ENCODE assay signal across 14 cellular contexts in genomic region chr2:98446850-98447249, GRCh38. TPM values are rescaled to one million over a fixed set of nuclear protein-coding genes. Genes with fewer than 3 reads are reported as not detected.
DNase-seq lines count a peak whose midpoint lies in the region; ATAC-seq and TF ChIP-seq lines count a peak whose summit lies in the region.
"Had no signal": no experiment of that assay in that cellular context is flagged by ENCODE, and none has a peak within 500 bp of the region (broad histone marks: within the 10 kb centered on the region; RNA-seq: fewer than 3 reads in every experiment).

No MANE protein-coding gene starts in this region.

- H3K36me3 Mint-ChIP-seq in CD4-positive, CD25-positive, alpha-beta regulatory T cell: peaks cover 3% of the 10 kb centered on the region
- H3K36me3 Mint-ChIP-seq in GM23338 (ENCODE audit: low read depth): no peaks in the 10 kb centered on the region
- peaks cover 13% of the 10 kb centered on the region for H3K36me3 Mint-ChIP-seq in activated T-helper 17 cell treated with anti-CD3 and anti-CD28 coated beads, Interleukin-2, amount 50 U/mL, for 72 hours (ENCODE audit: low read depth)
- H3K36me3 Mint-ChIP-seq in naive thymus-derived CD4-positive, alpha-beta T cell: peaks cover 0 to 26% (median 4%) of the 10 kb centered on the region in 5 donors
- H3K36me3 Mint-ChIP-seq: mesothelial cell of epicardium had no signal

- no peaks in the 10 kb centered on the region for H3K9me2 ChIP-seq in GM23338 (ENCODE audit: insufficient read depth)
- H3K9me2 ChIP-seq in GM23248 (ENCODE audit: insufficient read depth): no peaks in the 10 kb centered on the region

- TF ChIP-seq CTCF in GM23338 (conservative IDR thresholded peaks at IDR 0.05; ENCODE audit: low read depth in 2 of 2): no peak

- CTCF ChIA-PET in naive thymus-derived CD4-positive, alpha-beta T cell (lab: Charles Lee): interaction anchor here (1.0 to 2.8 kb wide), 10 partner anchors 11 to 69 kb away, joined by 3 to 19 read pairs (median 5); no protein-coding TSS in a partner anchor

- H3K4me1 Mint-ChIP-seq in CD4-positive, CD25-positive, alpha-beta regulatory T cell: peaks cover 19 to 68% (median 53%) of the 10 kb centered on the region in 4 donors
- peaks cover 72% of the 10 kb centered on the region for H3K4me1 Mint-ChIP-seq in GM23338
- H3K4me1 Mint-ChIP-seq in activated T-helper 17 cell treated with anti-CD3 and anti-CD28 coated beads, Interleukin-2, amount 50 U/mL, for 72 hours: peaks cover 31% of the 10 kb centered on the region
- H3K4me1 Mint-ChIP-seq in naive thymus-derived CD4-positive, alpha-beta T cell: peaks cover 39 to 68% (median 61%) of the 10 kb centered on the region in 7 donors

- in situ Hi-C loops in GM23248 (cut with MboI): no loop called here

- no peaks in the 10 kb centered on the region for H3K27me3 Mint-ChIP-seq in CD4-positive, CD25-positive, alpha-beta regulatory T cell
- H3K27me3 Mint-ChIP-seq in GM23338 (ENCODE audit: insufficient read depth, low read depth, poor library complexity): peaks cover 6% of the 10 kb centered on the region
- H3K27me3 Mint-ChIP-seq in activated T-helper 17 cell treated with anti-CD3 and anti-CD28 coated beads, Interleukin-2, amount 50 U/mL, for 72 hours: no peaks in the 10 kb centered on the region
- H3K27me3 Mint-ChIP-seq in naive thymus-derived CD4-positive, alpha-beta T cell: no peaks in the 10 kb centered on the region

- H4K20me1 ChIP-seq in GM23338 (replicated peaks; ENCODE audit: insufficient read depth) (peaks cover 26% of the 10 kb centered on the region), GM23248 (ENCODE audit: insufficient read depth) (no peaks in the 10 kb centered on the region)

- WGBS in GM23248 (ENCODE audit: low coverage in 1 of 2, low lambda C conversion rate in 2 of 2, missing lambda C conversion rate in 2 of 2), 2 experiments: 79 to 82% methylated on average over 6 of the region's 6 CpGs

- H3K4me3 ChIP-seq in CD4-positive, CD25-positive, alpha-beta regulatory T cell (ENCODE audit: low read depth, low read length): peak overlapping the region; percentile 93
- H3K4me3 ChIP-seq in GM23338 (0 out of 2 replicates have a peak overlapping the region, but pooled peaks have one; percentile 90), GM23248 (no peak overlapping the region)
- peak overlapping the region; percentile 93 for H3K4me3 ChIP-seq in naive thymus-derived CD4-positive, alpha-beta T cell (ENCODE audit: low read length)

- peak overlapping the region; percentile 70 to 97 (median 96) for H3K27ac Mint-ChIP-seq in CD4-positive, CD25-positive, alpha-beta regulatory T cell
- no peak overlapping the region for H3K27ac Mint-ChIP-seq in GM23338
- peak overlapping the region; percentile 90 for H3K27ac Mint-ChIP-seq in activated T-helper 17 cell treated with anti-CD3 and anti-CD28 coated beads, Interleukin-2, amount 50 U/mL, for 72 hours
- peak overlapping the region; percentile 91 to 99 (median 97) for H3K27ac Mint-ChIP-seq in naive thymus-derived CD4-positive, alpha-beta T cell

- H2AFZ ChIP-seq in GM23338 (no peak overlapping the region), GM23248 (no peak overlapping the region)

- H3K4me3 Mint-ChIP-seq in CD4-positive, CD25-positive, alpha-beta regulatory T cell: peak overlapping the region; percentile 91 to 97 (median 96)
- H3K4me3 Mint-ChIP-seq in GM23338: peak overlapping the region; percentile 45
- peak overlapping the region; percentile 93 for H3K4me3 Mint-ChIP-seq in activated T-helper 17 cell treated with anti-CD3 and anti-CD28 coated beads, Interleukin-2, amount 50 U/mL, for 72 hours
- peak overlapping the region; percentile 91 to 99 (median 97) for H3K4me3 Mint-ChIP-seq in naive thymus-derived CD4-positive, alpha-beta T cell

- peaks cover 67% of the 10 kb centered on the region for H3K79me2 ChIP-seq in GM23338 (replicated peaks; ENCODE audit: insufficient read depth)
- H3K79me2 ChIP-seq in GM23248 (ENCODE audit: insufficient read depth): peaks cover 66% of the 10 kb centered on the region

- H3F3A ChIP-seq in GM23338 (replicated peaks; ENCODE audit: low read depth) (no peaks in the 10 kb centered on the region), GM23248 (ENCODE audit: insufficient read depth) (0 out of 2 replicates have a peak, but pooled peaks cover 12% of the 10 kb centered on the region)

- H3K4me1 ChIP-seq in CD4-positive, CD25-positive, alpha-beta regulatory T cell (ENCODE audit: control insufficient read depth, insufficient read depth, low read length, poor library complexity, severe bottlenecking): peaks cover 60% of the 10 kb centered on the region
- H3K4me1 ChIP-seq in GM23338 (ENCODE audit: insufficient read depth) (peaks cover 57% of the 10 kb centered on the region), GM23248 (ENCODE audit: insufficient read depth) (peaks cover 12% of the 10 kb centered on the region; the same call in 1 of the 2 replicates)
- peaks cover 43 to 57% of the 10 kb centered on the region in 2 donors for H3K4me1 ChIP-seq in naive thymus-derived CD4-positive, alpha-beta T cell (ENCODE audit: control insufficient read depth in 2 of 2, insufficient read depth in 2 of 2, low read length in 2 of 2)

- ATAC-seq in CD4-positive, CD25-positive, alpha-beta regulatory T cell (ENCODE audit: low read depth in 2 of 2): no peak
- ATAC-seq in GM23338 (peak; percentile 3; the same call in 1 of the 3 replicates), GM21360 (IDR thresholded peaks at IDR 0.05; ENCODE audit: unreplicated experiment) (no peak)
- ATAC-seq in activated T-helper 17 cell treated with anti-CD3 and anti-CD28 coated beads, Interleukin-2, amount 50 U/mL, for 72 hours (replicated peaks): no peak
- no peak for ATAC-seq in naive thymus-derived CD4-positive, alpha-beta T cell

- H3K27ac ChIP-seq in CD4-positive, CD25-positive, alpha-beta regulatory T cell (ENCODE audit: insufficient read depth, low read length, poor library complexity, severe bottlenecking): peak overlapping the region; percentile 74
- no peak overlapping the region for H3K27ac ChIP-seq in GM23338 (ENCODE audit: low read depth)
- H3K27ac ChIP-seq in naive thymus-derived CD4-positive, alpha-beta T cell (ENCODE audit: low read depth, low read length): peak overlapping the region; percentile 83
- no peak overlapping the region for H3K27ac ChIP-seq in GM23248
- H3K27ac ChIP-seq: WERI-Rb-1 had no signal

- POLR2A ChIA-PET in naive thymus-derived CD4-positive, alpha-beta T cell (lab: Charles Lee): interaction anchor here (0.6 to 4.7 kb wide), 12 partner anchors 11 to 1621 kb away, joined by 3 to 65 read pairs (median 6); no protein-coding TSS in a partner anchor

- no peak overlapping the region for H3K9ac ChIP-seq in GM23248

- H3K9me3 Mint-ChIP-seq in CD4-positive, CD25-positive, alpha-beta regulatory T cell: peaks cover 0 to 1% (median 0%) of the 10 kb centered on the region in 7 donors
- H3K9me3 Mint-ChIP-seq in GM23338: no peaks in the 10 kb centered on the region
- H3K9me3 Mint-ChIP-seq in activated T-helper 17 cell treated with anti-CD3 and anti-CD28 coated beads, Interleukin-2, amount 50 U/mL, for 72 hours: no peaks in the 10 kb centered on the region
- no peaks in the 10 kb centered on the region for H3K9me3 Mint-ChIP-seq in naive thymus-derived CD4-positive, alpha-beta T cell
- H3K9me3 Mint-ChIP-seq: mesothelial cell of epicardium had no signal

- H3K36me3 ChIP-seq in CD4-positive, CD25-positive, alpha-beta regulatory T cell (ENCODE audit: control insufficient read depth, insufficient read depth, low read length): no peaks in the 10 kb centered on the region
- H3K36me3 ChIP-seq in GM23338 (ENCODE audit: insufficient read depth) (no peaks in the 10 kb centered on the region), GM23248 (ENCODE audit: low read depth) (no peaks in the 10 kb centered on the region)
- H3K36me3 ChIP-seq in naive thymus-derived CD4-positive, alpha-beta T cell (ENCODE audit: control insufficient read depth in 2 of 3, insufficient read depth in 3 of 3, low read length in 3 of 3): no peaks in the 10 kb centered on the region
- H3K36me3 ChIP-seq: WERI-Rb-1 had no signal

- no peak for DNase-seq in CD4-positive, CD25-positive, alpha-beta regulatory T cell
- DNase-seq in GM23338 (ENCODE audit: low spot score) (no peak), cortex of kidney (lab: John Stamatoyannopoulos, UW) (no peak), Ammon's horn (ENCODE audit: low spot score) (no peak), GM23248 (no peak)
- DNase-seq in naive thymus-derived CD4-positive, alpha-beta T cell: no peak
- DNase-seq: activated gamma-delta T cell, KG1, NCI-H2029 treated with DMSO at 0.1 percent for 48 hours, NCI-H774, WERI-Rb-1 had no signal

- intact Hi-C loops in naive thymus-derived CD4-positive, alpha-beta T cell (cut with micrococcal nuclease): loop anchor here (1.0 to 10.0 kb wide), 6 partner anchors 7 to 708 kb away; partner anchors contain the start of genes COA5 (in 1 of the 2), LIPT1 (in 1 of the 2), TSGA10 (in 1 of the 2) and UNC50 (in 1 of the 2)

- H3K4me2 ChIP-seq in GM23338: peak overlapping the region; percentile 88
- H3K4me2 ChIP-seq in GM23248 (ENCODE audit: unreplicated experiment): no peak overlapping the region

- H3K9me3 ChIP-seq in CD4-positive, CD25-positive, alpha-beta regulatory T cell (ENCODE audit: control insufficient read depth in 2 of 2, low read length in 2 of 2): no peaks in the 10 kb centered on the region
- H3K9me3 ChIP-seq in naive thymus-derived CD4-positive, alpha-beta T cell (ENCODE audit: control insufficient read depth in 2 of 3, low read length in 3 of 3): no peaks in the 10 kb centered on the region
- H3K9me3 ChIP-seq in GM23248 (ENCODE audit: low read depth): no peaks in the 10 kb centered on the region

- H3K27me3 ChIP-seq in CD4-positive, CD25-positive, alpha-beta regulatory T cell (ENCODE audit: control insufficient read depth, insufficient read depth, low read length): no peaks in the 10 kb centered on the region
- no peaks in the 10 kb centered on the region for H3K27me3 ChIP-seq in GM23338 (ENCODE audit: insufficient read depth)
- H3K27me3 ChIP-seq in naive thymus-derived CD4-positive, alpha-beta T cell (ENCODE audit: control insufficient read depth in 2 of 2, insufficient read depth in 2 of 2, low read length in 2 of 2): no peaks in the 10 kb centered on the region
- H3K27me3 ChIP-seq in GM23248 (replicated peaks; ENCODE audit: insufficient read depth): no peaks in the 10 kb centered on the region

TF ChIP-seq in GM23338, 12 proteins besides CTCF, POLR2A, EP300 and RAD21:
- no peak for TF ChIP-seq ZNF331 (CRISPR knock-in tag; IDR thresholded peaks at IDR 0.05; ENCODE audit: low read depth)

RNA-seq across cellular contexts. Expression of gene INPP4A, which starts 2.2 kb away (rescaled TPM):
- total RNA-seq in CD4-positive, CD25-positive, alpha-beta regulatory T cell: 106 TPM
- 10 to 100 TPM; 27.9 to 36.3 (median 30.7) TPM for polyA plus RNA-seq in CD4-positive, CD25-positive, alpha-beta regulatory T cell
- 36.9 and 42.3 TPM in 2 replicates for total RNA-seq in GM23338 (2014; rRNA removed; shearing (Covaris generic))
- polyA plus RNA-seq in GM23338 (2016; fragmentation: Nextera tagmentation; extraction: Ambion mirVana) (6.5 and 8.5 TPM in 2 replicates), GM23248 (2016; fragmentation: Nextera tagmentation; extraction: Ambion mirVana) (8.0 and 9.5 TPM in 2 replicates)
- 10 to 100 TPM; 66.4 to 74.8 TPM for total RNA-seq in activated T-helper 17 cell treated with anti-CD3 and anti-CD28 coated beads, Interleukin-2, amount 50 U/mL, for 72 hours
- total RNA-seq in naive thymus-derived CD4-positive, alpha-beta T cell: 100 to 1,000 TPM; 126 to 165 (median 157) TPM
- polyA plus RNA-seq in naive thymus-derived CD4-positive, alpha-beta T cell: 10 to 100 TPM; 51.4 to 75.4 TPM
- 16.0 and 22.8 TPM in 2 replicates for total RNA-seq in GM23248 (2014; rRNA removed; shearing (Covaris generic))

Comparison
In these comparisons a context has a peak if more than half of its experiments do, and no peak if none do; other contexts are left out.
1. H3K27ac ChIP-seq: peak in CD4-positive, CD25-positive, alpha-beta regulatory T cell (single experiment) and naive thymus-derived CD4-positive, alpha-beta T cell (single experiment); none in GM23338 (single experiment) and GM23248 (single experiment).
2. H3K4me3 Mint-ChIP-seq: peak in every context shown above with its lines; median percentile 97 in naive thymus-derived CD4-positive, alpha-beta T cell; 96 in CD4-positive, CD25-positive, alpha-beta regulatory T cell; 93 in activated T-helper 17 cell treated with anti-CD3 and anti-CD28 coated beads, Interleukin-2, amount 50 U/mL, for 72 hours; 45 in GM23338.